1 cellular context compared by ENCODE assay signal in the genomic region with DNA sequence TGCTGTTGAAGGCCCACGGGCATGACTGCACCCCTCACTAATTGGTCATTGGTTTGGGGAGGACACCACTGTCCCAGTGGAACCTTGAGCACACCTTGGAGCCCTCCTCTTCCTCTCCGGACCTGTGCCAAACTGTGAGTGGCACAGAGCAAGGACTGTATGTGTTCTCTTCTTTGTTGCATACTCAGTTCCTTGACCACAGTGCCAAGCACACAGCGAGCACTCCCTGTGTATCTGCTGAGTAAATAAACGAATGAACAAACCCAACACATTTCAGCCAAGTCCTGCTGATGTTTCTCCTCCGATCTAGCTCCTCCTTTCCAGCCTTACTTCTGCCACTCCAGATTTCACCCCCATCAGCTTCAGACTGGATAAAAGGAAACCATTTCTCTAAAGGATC.
TF ChIP-seq lines count a peak whose summit lies in the region.

No MANE protein-coding gene starts in this region.

TF ChIP-seq in GM23338, 12 proteins besides CTCF, POLR2A, EP300 and RAD21:
- TF ChIP-seq, protein P1, sequence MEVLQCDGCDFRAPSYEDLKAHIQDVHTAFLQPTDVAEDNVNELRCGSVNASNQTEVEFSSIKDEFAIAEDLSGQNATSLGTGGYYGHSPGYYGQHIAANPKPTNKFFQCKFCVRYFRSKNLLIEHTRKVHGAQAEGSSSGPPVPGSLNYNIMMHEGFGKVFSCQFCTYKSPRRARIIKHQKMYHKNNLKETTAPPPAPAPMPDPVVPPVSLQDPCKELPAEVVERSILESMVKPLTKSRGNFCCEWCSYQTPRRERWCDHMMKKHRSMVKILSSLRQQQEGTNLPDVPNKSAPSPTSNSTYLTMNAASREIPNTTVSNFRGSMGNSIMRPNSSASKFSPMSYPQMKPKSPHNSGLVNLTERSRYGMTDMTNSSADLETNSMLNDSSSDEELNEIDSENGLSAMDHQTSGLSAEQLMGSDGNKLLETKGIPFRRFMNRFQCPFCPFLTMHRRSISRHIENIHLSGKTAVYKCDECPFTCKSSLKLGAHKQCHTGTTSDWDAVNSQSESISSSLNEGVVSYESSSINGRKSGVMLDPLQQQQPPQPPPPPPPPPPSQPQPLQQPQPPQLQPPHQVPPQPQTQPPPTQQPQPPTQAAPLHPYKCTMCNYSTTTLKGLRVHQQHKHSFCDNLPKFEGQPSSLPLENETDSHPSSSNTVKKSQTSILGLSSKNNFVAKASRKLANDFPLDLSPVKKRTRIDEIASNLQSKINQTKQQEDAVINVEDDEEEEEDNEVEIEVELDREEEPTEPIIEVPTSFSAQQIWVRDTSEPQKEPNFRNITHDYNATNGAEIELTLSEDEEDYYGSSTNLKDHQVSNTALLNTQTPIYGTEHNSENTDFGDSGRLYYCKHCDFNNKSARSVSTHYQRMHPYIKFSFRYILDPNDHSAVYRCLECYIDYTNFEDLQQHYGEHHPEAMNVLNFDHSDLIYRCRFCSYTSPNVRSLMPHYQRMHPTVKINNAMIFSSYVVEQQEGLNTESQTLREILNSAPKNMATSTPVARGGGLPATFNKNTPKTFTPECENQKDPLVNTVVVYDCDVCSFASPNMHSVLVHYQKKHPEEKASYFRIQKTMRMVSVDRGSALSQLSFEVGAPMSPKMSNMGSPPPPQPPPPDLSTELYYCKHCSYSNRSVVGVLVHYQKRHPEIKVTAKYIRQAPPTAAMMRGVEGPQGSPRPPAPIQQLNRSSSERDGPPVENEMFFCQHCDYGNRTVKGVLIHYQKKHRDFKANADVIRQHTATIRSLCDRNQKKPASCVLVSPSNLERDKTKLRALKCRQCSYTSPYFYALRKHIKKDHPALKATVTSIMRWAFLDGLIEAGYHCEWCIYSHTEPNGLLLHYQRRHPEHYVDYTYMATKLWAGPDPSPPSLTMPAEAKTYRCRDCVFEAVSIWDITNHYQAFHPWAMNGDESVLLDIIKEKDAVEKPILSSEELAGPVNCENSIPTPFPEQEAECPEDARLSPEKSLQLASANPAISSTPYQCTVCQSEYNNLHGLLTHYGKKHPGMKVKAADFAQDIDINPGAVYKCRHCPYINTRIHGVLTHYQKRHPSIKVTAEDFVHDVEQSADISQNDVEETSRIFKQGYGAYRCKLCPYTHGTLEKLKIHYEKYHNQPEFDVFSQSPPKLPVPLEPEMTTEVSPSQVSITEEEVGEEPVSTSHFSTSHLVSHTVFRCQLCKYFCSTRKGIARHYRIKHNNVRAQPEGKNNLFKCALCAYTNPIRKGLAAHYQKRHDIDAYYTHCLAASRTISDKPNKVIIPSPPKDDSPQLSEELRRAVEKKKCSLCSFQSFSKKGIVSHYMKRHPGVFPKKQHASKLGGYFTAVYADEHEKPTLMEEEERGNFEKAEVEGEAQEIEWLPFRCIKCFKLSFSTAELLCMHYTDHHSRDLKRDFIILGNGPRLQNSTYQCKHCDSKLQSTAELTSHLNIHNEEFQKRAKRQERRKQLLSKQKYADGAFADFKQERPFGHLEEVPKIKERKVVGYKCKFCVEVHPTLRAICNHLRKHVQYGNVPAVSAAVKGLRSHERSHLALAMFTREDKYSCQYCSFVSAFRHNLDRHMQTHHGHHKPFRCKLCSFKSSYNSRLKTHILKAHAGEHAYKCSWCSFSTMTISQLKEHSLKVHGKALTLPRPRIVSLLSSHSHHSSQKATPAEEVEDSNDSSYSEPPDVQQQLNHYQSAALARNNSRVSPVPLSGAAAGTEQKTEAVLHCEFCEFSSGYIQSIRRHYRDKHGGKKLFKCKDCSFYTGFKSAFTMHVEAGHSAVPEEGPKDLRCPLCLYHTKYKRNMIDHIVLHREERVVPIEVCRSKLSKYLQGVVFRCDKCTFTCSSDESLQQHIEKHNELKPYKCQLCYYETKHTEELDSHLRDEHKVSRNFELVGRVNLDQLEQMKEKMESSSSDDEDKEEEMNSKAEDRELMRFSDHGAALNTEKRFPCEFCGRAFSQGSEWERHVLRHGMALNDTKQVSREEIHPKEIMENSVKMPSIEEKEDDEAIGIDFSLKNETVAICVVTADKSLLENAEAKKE (CRISPR knock-in tag; IDR thresholded peaks at IDR 0.05), result no peak
- no peak for TF ChIP-seq EZH2 (IDR thresholded peaks at IDR 0.05; ENCODE audit: low read depth, unreplicated experiment)
- TF ChIP-seq ZNF331 (CRISPR knock-in tag; IDR thresholded peaks at IDR 0.05; ENCODE audit: low read depth), result no peak
- no peak for TF ChIP-seq CREB1 (CRISPR knock-in tag; IDR thresholded peaks at IDR 0.05; ENCODE audit: low read depth)
- TF ChIP-seq POLR2AphosphoS5 (IDR thresholded peaks at IDR 0.05; ENCODE audit: low read depth), result no peak
- no peak for TF ChIP-seq ZNF114 (CRISPR knock-in tag; IDR thresholded peaks at IDR 0.05)
- no peak for TF ChIP-seq JUNB (IDR thresholded peaks at IDR 0.05; ENCODE audit: unreplicated experiment)
- TF ChIP-seq EZH2phosphoT487 (IDR thresholded peaks at IDR 0.05; ENCODE audit: unreplicated experiment), result no peak
- TF ChIP-seq, protein P2, sequence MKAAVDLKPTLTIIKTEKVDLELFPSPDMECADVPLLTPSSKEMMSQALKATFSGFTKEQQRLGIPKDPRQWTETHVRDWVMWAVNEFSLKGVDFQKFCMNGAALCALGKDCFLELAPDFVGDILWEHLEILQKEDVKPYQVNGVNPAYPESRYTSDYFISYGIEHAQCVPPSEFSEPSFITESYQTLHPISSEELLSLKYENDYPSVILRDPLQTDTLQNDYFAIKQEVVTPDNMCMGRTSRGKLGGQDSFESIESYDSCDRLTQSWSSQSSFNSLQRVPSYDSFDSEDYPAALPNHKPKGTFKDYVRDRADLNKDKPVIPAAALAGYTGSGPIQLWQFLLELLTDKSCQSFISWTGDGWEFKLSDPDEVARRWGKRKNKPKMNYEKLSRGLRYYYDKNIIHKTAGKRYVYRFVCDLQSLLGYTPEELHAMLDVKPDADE (IDR thresholded peaks at IDR 0.05), result no peak
- no peak for TF ChIP-seq NANOG (IDR thresholded peaks at IDR 0.05; ENCODE audit: borderline replicate concordance)
- no peak for TF ChIP-seq STAT1 (IDR thresholded peaks at IDR 0.05; ENCODE audit: unreplicated experiment)
- TF ChIP-seq, protein P3, sequence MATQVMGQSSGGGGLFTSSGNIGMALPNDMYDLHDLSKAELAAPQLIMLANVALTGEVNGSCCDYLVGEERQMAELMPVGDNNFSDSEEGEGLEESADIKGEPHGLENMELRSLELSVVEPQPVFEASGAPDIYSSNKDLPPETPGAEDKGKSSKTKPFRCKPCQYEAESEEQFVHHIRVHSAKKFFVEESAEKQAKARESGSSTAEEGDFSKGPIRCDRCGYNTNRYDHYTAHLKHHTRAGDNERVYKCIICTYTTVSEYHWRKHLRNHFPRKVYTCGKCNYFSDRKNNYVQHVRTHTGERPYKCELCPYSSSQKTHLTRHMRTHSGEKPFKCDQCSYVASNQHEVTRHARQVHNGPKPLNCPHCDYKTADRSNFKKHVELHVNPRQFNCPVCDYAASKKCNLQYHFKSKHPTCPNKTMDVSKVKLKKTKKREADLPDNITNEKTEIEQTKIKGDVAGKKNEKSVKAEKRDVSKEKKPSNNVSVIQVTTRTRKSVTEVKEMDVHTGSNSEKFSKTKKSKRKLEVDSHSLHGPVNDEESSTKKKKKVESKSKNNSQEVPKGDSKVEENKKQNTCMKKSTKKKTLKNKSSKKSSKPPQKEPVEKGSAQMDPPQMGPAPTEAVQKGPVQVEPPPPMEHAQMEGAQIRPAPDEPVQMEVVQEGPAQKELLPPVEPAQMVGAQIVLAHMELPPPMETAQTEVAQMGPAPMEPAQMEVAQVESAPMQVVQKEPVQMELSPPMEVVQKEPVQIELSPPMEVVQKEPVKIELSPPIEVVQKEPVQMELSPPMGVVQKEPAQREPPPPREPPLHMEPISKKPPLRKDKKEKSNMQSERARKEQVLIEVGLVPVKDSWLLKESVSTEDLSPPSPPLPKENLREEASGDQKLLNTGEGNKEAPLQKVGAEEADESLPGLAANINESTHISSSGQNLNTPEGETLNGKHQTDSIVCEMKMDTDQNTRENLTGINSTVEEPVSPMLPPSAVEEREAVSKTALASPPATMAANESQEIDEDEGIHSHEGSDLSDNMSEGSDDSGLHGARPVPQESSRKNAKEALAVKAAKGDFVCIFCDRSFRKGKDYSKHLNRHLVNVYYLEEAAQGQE (IDR thresholded peaks at IDR 0.05; ENCODE audit: unreplicated experiment), result no peak
